8 cellular contexts compared by ENCODE assay signal in genomic region chr17:72118588-72119279, GRCh38. TPM values are rescaled to one million over a fixed set of nuclear protein-coding genes. Genes with fewer than 3 reads are reported as not detected.
DNase-seq lines count a peak whose midpoint lies in the region; ATAC-seq, FAIRE-seq and TF ChIP-seq lines count a peak whose summit lies in the region.

No MANE protein-coding gene starts in this region.

- WGBS in small intestine, 3 donors: 2 to 7% (median 7%) methylated on average over 18 of the region's 18 CpGs

- H3K4me1 Mint-ChIP-seq in MCF 10A (ENCODE audit: insufficient read depth, unreplicated experiment): peaks cover 14% of the 10 kb centered on the region

- intact Hi-C loops in MCF 10A (cut with micrococcal nuclease): loop anchor here (1.0 to 2.0 kb wide), 5 partner anchors 159 to 1351 kb away; no protein-coding TSS in a partner anchor

- CTCF ChIA-PET in MCF 10A (lab: Yijun Ruan, JAX): interaction anchor here (0.6 to 1.7 kb wide), 13 partner anchors 7 to 1351 kb away, joined by 3 to 7 read pairs (median 3); no protein-coding TSS in a partner anchor

- peak overlapping the region; percentile 50 for H3K4me3 ChIP-seq in iPS-18c (ENCODE audit: insufficient read depth, low read depth, low read length)
- H3K4me3 ChIP-seq in small intestine (ENCODE audit: low read depth in 1 of 2, low read length in 2 of 2): no peak overlapping the region

- peak; percentile 87 for TF ChIP-seq CTCF in MCF 10A (IDR thresholded peaks at IDR 0.05; ENCODE audit: unreplicated experiment)

- H3K36me3 Mint-ChIP-seq in MCF 10A (ENCODE audit: insufficient read depth, unreplicated experiment): no peaks in the 10 kb centered on the region

- no peaks in the 10 kb centered on the region for H3K9me3 ChIP-seq in iPS-18c (ENCODE audit: control insufficient read depth, insufficient read depth, low read length)
- H3K9me3 ChIP-seq in small intestine (ENCODE audit: control insufficient read depth, low read depth): no peaks in the 10 kb centered on the region

- peak overlapping the region; percentile 64 for H3K4me3 Mint-ChIP-seq in MCF 10A (ENCODE audit: unreplicated experiment)

- no peak overlapping the region for H3K27ac Mint-ChIP-seq in MCF 10A (ENCODE audit: low read depth, unreplicated experiment)

- POLR2A ChIA-PET in MCF 10A (lab: Yijun Ruan, JAX): interaction anchor here (2.1 kb wide), 1 partner anchor 645 kb away, joined by 6 read pairs; no protein-coding TSS in a partner anchor

- DNase-seq in COLO668 (lab: John Stamatoyannopoulos, UW; ENCODE audit: unreplicated experiment) (peak; percentile 43), H54 (ENCODE audit: insufficient read length, low spot score) (peak; percentile 81), NCI-H748 treated with DMSO at 0.1 percent for 48 hours (lab: John Stamatoyannopoulos, UW) (peak; percentile 61), MCF 10A (ENCODE audit: unreplicated experiment) (peak; percentile 85), small intestine (peak; percentile 84)
- DNase-seq in effector CD4-positive, alpha-beta T cell: no peak

- no TSS peak for BruUV-seq in MCF 10A (replicated peaks; lab: Mats Ljungman, UMichigan)

- no peak overlapping the region for H3K27ac ChIP-seq in small intestine (ENCODE audit: low read depth in 1 of 2, low read length in 1 of 2)

- H3K4me1 ChIP-seq in small intestine (ENCODE audit: control insufficient read depth in 2 of 2, insufficient read depth in 1 of 2, low read depth in 1 of 2, low read length in 1 of 2): peaks cover 0 to 6% of the 10 kb centered on the region in 2 donors

- no peak for ATAC-seq in HG03354 (IDR thresholded peaks at IDR 0.05; ENCODE audit: poor library complexity, severe bottlenecking, unreplicated experiment)

- no peaks in the 10 kb centered on the region for H3K9me3 Mint-ChIP-seq in MCF 10A (ENCODE audit: unreplicated experiment)

- no peak for TF ChIP-seq POLR2A in H54 (IDR thresholded peaks at IDR 0.05; ENCODE audit: low read depth, low read length)

- H3K36me3 ChIP-seq in small intestine (ENCODE audit: control insufficient read depth in 2 of 2, insufficient read depth in 2 of 2, low read length in 2 of 2): no peaks in the 10 kb centered on the region

- FAIRE-seq in H54 (lab: Jason Lieb, UNC) (no peak), small intestine (lab: Jason Lieb, UNC) (no peak)

- H3K27me3 Mint-ChIP-seq in MCF 10A (ENCODE audit: insufficient read depth, unreplicated experiment): no peaks in the 10 kb centered on the region

- H3K27me3 ChIP-seq in small intestine (ENCODE audit: control insufficient read depth in 2 of 2, insufficient read depth in 2 of 2, low read length in 2 of 2): peaks cover 0 to 46% of the 10 kb centered on the region in 2 donors

RNA-seq across cellular contexts. Expression of gene SOX9, which starts 2.1 kb away (rescaled TPM):
- 2.6 and 4.5 TPM in 2 replicates for total RNA-seq in MCF 10A (2022)
- 10 to 100 TPM in 1 of 3 donors, 1 to 10 TPM in 2; 3.0 to 21.2 (median 5.4) TPM for polyA plus RNA-seq in small intestine
